ENCODE assay signal across 8 cellular contexts in genomic region chr19:55255618-55256423, GRCh38. TPM values are rescaled to one million over a fixed set of nuclear protein-coding genes. Genes with fewer than 3 reads are reported as not detected.
DNase-seq lines count a peak whose midpoint lies in the region; ATAC-seq, FAIRE-seq and TF ChIP-seq lines count a peak whose summit lies in the region.

No MANE protein-coding gene starts in this region.

- H3K36me3 ChIP-seq in H7 (replicated peaks; ENCODE audit: control insufficient read depth, insufficient read depth, low read length) (no peaks in the 10 kb centered on the region; the same call in 1 of the 2 replicates), smooth muscle cell (ENCODE audit: low read depth) (no peaks in the 10 kb centered on the region)

- peak in 1 of 2 experiments; percentile 13; a peak in 1 of 6 replicates for ATAC-seq in A549
- peak; percentile 27 to 33 for ATAC-seq in activated CD4-positive, CD25-positive, alpha-beta regulatory T cell treated with anti-CD3 and anti-CD28 coated beads, Interleukin-2, amount 50 U/mL, for 24 hours
- ATAC-seq in GM21786 (IDR thresholded peaks at IDR 0.05; ENCODE audit: unreplicated experiment), result no peak

- peaks cover 74% of the 10 kb centered on the region for H4K20me1 ChIP-seq in smooth muscle cell (ENCODE audit: low read depth)

- H3K79me2 ChIP-seq in smooth muscle cell (ENCODE audit: low read depth), result peaks cover 75% of the 10 kb centered on the region

- DNase-seq in A549 (ENCODE audit: low read depth in 1 of 2, low spot score in 1 of 2) (peak; percentile 58 to 85), H7 (peak; percentile 56), epithelial cell of esophagus (ENCODE audit: low read depth) (peak; percentile 57), smooth muscle cell (lab: John Stamatoyannopoulos, UW; ENCODE audit: unreplicated experiment) (no peak), NCI-H2029 treated with DMSO at 0.1 percent for 48 hours (lab: John Stamatoyannopoulos, UW) (no peak), mesenteric fat pad (ENCODE audit: low spot score) (no peak)

- TF ChIP-seq EP300 in A549 (IDR thresholded peaks at IDR 0.05), result no peak

- H3F3A ChIP-seq in smooth muscle cell (ENCODE audit: low read depth), result peaks cover 14% of the 10 kb centered on the region

- H2AFZ ChIP-seq in smooth muscle cell (ENCODE audit: low read depth), result no peak overlapping the region

- H3K27ac ChIP-seq in A549, result peak overlapping the region; percentile 28 to 95; a peak in 4 of 6 replicates
- no peak overlapping the region for H3K27ac ChIP-seq in smooth muscle cell (ENCODE audit: low read depth)

- H3K4me1 ChIP-seq in A549 (peaks cover 40% of the 10 kb centered on the region), smooth muscle cell (ENCODE audit: low read depth) (peaks cover 33% of the 10 kb centered on the region)

- peak overlapping the region; percentile 88 for H3K4me2 ChIP-seq in A549
- H3K4me2 ChIP-seq in smooth muscle cell, result peak overlapping the region; percentile 100

- H3K4me3 ChIP-seq in A549 (peak overlapping the region; percentile 81), H7 (ENCODE audit: insufficient read depth, low read depth, low read length) (no peak overlapping the region), epithelial cell of esophagus (ENCODE audit: low read length) (peak overlapping the region; percentile 8), smooth muscle cell (peak overlapping the region; percentile 90)

- FAIRE-seq in A549 (lab: Jason Lieb, UNC), result no peak

- H3K9me3 ChIP-seq in A549, result no peaks in the 10 kb centered on the region
- H3K9me3 ChIP-seq in smooth muscle cell (replicated peaks; ENCODE audit: low read depth), result no peaks in the 10 kb centered on the region

- H3K27me3 ChIP-seq in H7 (ENCODE audit: control insufficient read depth, insufficient read depth, low read length) (no peaks in the 10 kb centered on the region), smooth muscle cell (ENCODE audit: low read depth) (no peaks in the 10 kb centered on the region)

- 59% methylated on average over 17 of the region's 17 CpGs for WGBS in A549 (ENCODE audit: missing lambda C conversion rate)
- 80% methylated on average over 17 of the region's 17 CpGs for WGBS in smooth muscle cell (ENCODE audit: low lambda C conversion rate)

- no peak for TF ChIP-seq RAD21 in A549 (conservative IDR thresholded peaks at IDR 0.05 in 1 of 2, IDR thresholded peaks at IDR 0.05 in 1 of 2)

- CTCF ChIA-PET in A549 (lab: Yijun Ruan, JAX), result interaction anchor here (0.9 to 4.1 kb wide), 23 partner anchors 9 to 350 kb away, joined by 3 to 17 read pairs (median 5); partner anchors contain the start of genes DNAAF3 and ZNF865

- TF ChIP-seq POLR2A in A549 (IDR thresholded peaks at IDR 0.05; ENCODE audit: low read length), result no peak

- TF ChIP-seq CTCF in A549 (IDR thresholded peaks at IDR 0.05), result no peak
- no peak for TF ChIP-seq CTCF in epithelial cell of esophagus (IDR thresholded peaks at IDR 0.05; ENCODE audit: insufficient read depth, low read depth, low read length, missing control alignments)
- TF ChIP-seq CTCF in smooth muscle cell (IDR thresholded peaks at IDR 0.05; ENCODE audit: borderline replicate concordance, insufficient read depth, poor library complexity, severe bottlenecking), result no peak

- H3K9ac ChIP-seq in smooth muscle cell (ENCODE audit: low read depth), result no peak overlapping the region

- POLR2A ChIA-PET in A549 (lab: Yijun Ruan, JAX), result interaction anchor here (1.1 to 1.5 kb wide), 2 partner anchors 10 to 24 kb away, joined by 3 to 5 read pairs; partner anchors contain the start of gene HSPBP1

TF ChIP-seq in A549, 52 proteins besides CTCF, POLR2A, EP300 and RAD21:
- TF ChIP-seq FOSL2 (IDR thresholded peaks at IDR 0.05) (no peak), FOSL2 (CRISPR knock-in tag; IDR thresholded peaks at IDR 0.05) (peak; percentile 83), EHF (CRISPR knock-in tag; IDR thresholded peaks at IDR 0.05) (no peak)
TF ChIP-seq in A549: peak in this region for 1.

RNA-seq across cellular contexts. Expression of gene PPP6R1, which starts 3.0 kb away (rescaled TPM):
- polyA plus RNA-seq in A549 (2011; rRNA removed), result 42.9 and 44.6 TPM in 2 replicates
- polyA plus RNA-seq in A549 (2012; cell fraction: cytosol; rRNA removed), result 74.0 and 94.8 TPM in 2 replicates
- 148 and 200 TPM in 2 replicates for polyA plus RNA-seq in A549 (2012; cell fraction: nucleus; rRNA removed)
- 72.9 to 78.0 TPM (median 76.2 TPM) in 3 replicates for polyA plus RNA-seq in A549 (2017; fragmentation: RNase III; extraction: RNeasy Plus Mini Kit Qiagen cat#74134 plus additional on column Dnase treatment)
- polyA minus RNA-seq in A549 (2011; rRNA and poly(A)+ RNA removed), result 89.2 and 109 TPM in 2 replicates
- total RNA-seq in H7 (2014; rRNA removed; shearing (Covaris generic)), result 51.7 and 53.1 TPM in 2 replicates
- total RNA-seq in smooth muscle cell, result 26.7 and 31.1 TPM in 2 replicates
- polyA plus RNA-seq in smooth muscle cell, result 58.0 and 59.9 TPM in 2 replicates
- total RNA-seq in mesenteric fat pad, result 49.4 TPM

RNA-seq across cellular contexts. Expression of gene HSPBP1, which starts 24.1 kb away (rescaled TPM):
- 52.1 and 55.3 TPM in 2 replicates for polyA plus RNA-seq in A549 (2011; rRNA removed)
- polyA plus RNA-seq in A549 (2012; cell fraction: cytosol; rRNA removed), result 161 and 202 TPM in 2 replicates
- 214 and 333 TPM in 2 replicates for polyA plus RNA-seq in A549 (2012; cell fraction: nucleus; rRNA removed)
- polyA plus RNA-seq in A549 (2017; fragmentation: RNase III; extraction: RNeasy Plus Mini Kit Qiagen cat#74134 plus additional on column Dnase treatment), result 121 to 127 TPM (median 123 TPM) in 3 replicates
- polyA minus RNA-seq in A549 (2011; rRNA and poly(A)+ RNA removed), result 26.6 and 52.1 TPM in 2 replicates
- total RNA-seq in H7 (2014; rRNA removed; shearing (Covaris generic)), result 54.4 and 92.3 TPM in 2 replicates
- total RNA-seq in smooth muscle cell, result 21.5 and 22.1 TPM in 2 replicates
- 66.5 and 80.0 TPM in 2 replicates for polyA plus RNA-seq in smooth muscle cell
- 20.2 TPM for total RNA-seq in mesenteric fat pad

RNA-seq across cellular contexts. Expression of gene TMEM86B, which starts 27.3 kb away (rescaled TPM):
- polyA plus RNA-seq in A549 (2011; rRNA removed) (1.6 TPM in 2 replicates), A549 (2017; fragmentation: RNase III; extraction: RNeasy Plus Mini Kit Qiagen cat#74134 plus additional on column Dnase treatment) (2.8 to 3.4 TPM (median 3.2 TPM) in 3 replicates), smooth muscle cell (2.6 and 3.3 TPM in 2 replicates)
- 3.9 and 5.8 TPM in 2 replicates for polyA plus RNA-seq in A549 (2012; cell fraction: cytosol; rRNA removed)
- 52.7 and 61.5 TPM in 2 replicates for polyA plus RNA-seq in A549 (2012; cell fraction: nucleus; rRNA removed)
- polyA minus RNA-seq in A549 (2011; rRNA and poly(A)+ RNA removed), result 0.62 and 1.8 TPM in 2 replicates
- 1.2 and 1.7 TPM in 2 replicates for total RNA-seq in H7 (2014; rRNA removed; shearing (Covaris generic))
- total RNA-seq in smooth muscle cell (1.7 and 2.1 TPM in 2 replicates), mesenteric fat pad (1.6 TPM)

RNA-seq across cellular contexts. Expression of gene BRSK1, which starts 28.0 kb away (rescaled TPM):
- polyA plus RNA-seq in A549 (2011; rRNA removed), result 5.5 and 6.6 TPM in 2 replicates
- 7.0 and 7.7 TPM in 2 replicates for polyA plus RNA-seq in A549 (2012; cell fraction: cytosol; rRNA removed)
- polyA plus RNA-seq in A549 (2012; cell fraction: nucleus; rRNA removed), result 15.9 and 21.9 TPM in 2 replicates
- polyA plus RNA-seq in A549 (2017; fragmentation: RNase III; extraction: RNeasy Plus Mini Kit Qiagen cat#74134 plus additional on column Dnase treatment), result 5.0 to 6.1 TPM (median 5.4 TPM) in 3 replicates
- 1.9 and 5.2 TPM in 2 replicates for polyA minus RNA-seq in A549 (2011; rRNA and poly(A)+ RNA removed)
- total RNA-seq in H7 (2014; rRNA removed; shearing (Covaris generic)), result 20.3 and 31.3 TPM in 2 replicates
- 5.0 and 10.4 TPM in 2 replicates for total RNA-seq in smooth muscle cell
- polyA plus RNA-seq in smooth muscle cell, result 3.0 and 3.3 TPM in 2 replicates
- 1.2 TPM for total RNA-seq in mesenteric fat pad

RNA-seq across cellular contexts. Expression of gene PTPRH, which starts 46.5 kb away (rescaled TPM):
- polyA plus RNA-seq in A549 (2011; rRNA removed) (4.2 and 5.4 TPM in 2 replicates), A549 (2017; fragmentation: RNase III; extraction: RNeasy Plus Mini Kit Qiagen cat#74134 plus additional on column Dnase treatment) (1.5 to 1.8 TPM (median 1.6 TPM) in 3 replicates), smooth muscle cell (0.46 TPM in 1 of 2 replicates, not detected in the other)
- polyA plus RNA-seq in A549 (2012; cell fraction: cytosol; rRNA removed), result 2.0 and 2.1 TPM in 2 replicates
- polyA plus RNA-seq in A549 (2012; cell fraction: nucleus; rRNA removed), result 2.8 and 3.6 TPM in 2 replicates
- polyA minus RNA-seq in A549 (2011; rRNA and poly(A)+ RNA removed), result 12.6 and 17.7 TPM in 2 replicates
- total RNA-seq in H7 (2014; rRNA removed; shearing (Covaris generic)), result 0.41 and 2.3 TPM in 2 replicates
- total RNA-seq in smooth muscle cell (0.18 and 0.31 TPM in 2 replicates), mesenteric fat pad (1.00 TPM)

Comparison
In these comparisons a context has a peak if more than half of its experiments do, and no peak if none do; other contexts are left out.
1. DNase-seq: peak in A549 (2 of 2), H7 (single experiment) and epithelial cell of esophagus (single experiment); none in smooth muscle cell (single experiment), NCI-H2029 treated with DMSO at 0.1 percent for 48 hours (single experiment) and mesenteric fat pad (single experiment).